In genomic region chr9:129481424-129481823, GRCh38 we compare ENCODE assay signal across 10 cellular contexts.
DNase-seq lines count a peak whose midpoint lies in the region; ATAC-seq and TF ChIP-seq lines count a peak whose summit lies in the region.
"Had no signal": no experiment of that assay in that cellular context is flagged by ENCODE, and none has a peak within 500 bp of the region (broad histone marks: within the 10 kb centered on the region; RNA-seq: fewer than 3 reads in every experiment).

No MANE protein-coding gene starts in this region.

- WGBS in tibial nerve, 2 donors = 57 to 64% methylated on average over 9 of the region's 9 CpGs

- DNase-seq in activated naive CD4-positive, alpha-beta T cell treated with anti-CD3 and anti-CD28 coated beads for 36 hours = no peak
- no peak for DNase-seq in activated naive CD4-positive, alpha-beta T cell treated with Interleukin-2 at 50 U/mL for 16 hours
- DNase-seq in brain microvascular endothelial cell (no peak), naive B cell (no peak), tibial nerve (ENCODE audit: low spot score in 2 of 2) (no peak), GF-D8 (lab: John Stamatoyannopoulos, UW) (no peak), activated gamma-delta T cell treated with Interleukin-2 at 50 U/mL for 16 hours (no peak), occipital lobe (lab: John Stamatoyannopoulos, UW) (no peak)
- DNase-seq: RPMI8226; stimulated activated CD4-positive, alpha-beta T cell treated with anti-CD3 and anti-CD28 coated beads, Interleukin-12 subunit alpha, Interleukin-12 subunit beta, amount 100 ng/mL, for 4 hours had no signal

- H3K27ac ChIP-seq in brain microvascular endothelial cell (peak overlapping the region; percentile 98), tibial nerve (peak overlapping the region; percentile 94 to 100 (median 96))

- peaks cover 28% of the 10 kb centered on the region for H3K4me1 Mint-ChIP-seq in activated naive CD4-positive, alpha-beta T cell treated with anti-CD3 and anti-CD28 coated beads for 36 hours (ENCODE audit: low read depth)
- peaks cover 4 to 16% (median 13%) of the 10 kb centered on the region in 3 donors for H3K4me1 Mint-ChIP-seq in naive B cell

- in situ Hi-C loops in brain microvascular endothelial cell (cut with HindIII; ENCODE audit: low pct_ligation_motif_present, low sequenced_read_pairs) = no loop called here

- H3K36me3 ChIP-seq in brain microvascular endothelial cell (replicated peaks) = no peaks in the 10 kb centered on the region
- H3K36me3 ChIP-seq in tibial nerve = no peaks in the 10 kb centered on the region

- H3K4me3 Mint-ChIP-seq in activated naive CD4-positive, alpha-beta T cell treated with anti-CD3 and anti-CD28 coated beads for 36 hours = peak overlapping the region; percentile 21
- peak overlapping the region; percentile 17 to 89 (median 69) for H3K4me3 Mint-ChIP-seq in naive B cell

- TF ChIP-seq CTCF in brain microvascular endothelial cell (IDR thresholded peaks at IDR 0.05; ENCODE audit: low read depth, low read length, missing control alignments) (no peak), tibial nerve (IDR thresholded peaks at IDR 0.05) (no peak)

- no peaks in the 10 kb centered on the region for H3K9me3 Mint-ChIP-seq in activated naive CD4-positive, alpha-beta T cell treated with anti-CD3 and anti-CD28 coated beads for 36 hours
- no peaks in the 10 kb centered on the region for H3K9me3 Mint-ChIP-seq in naive B cell

- H3K4me1 ChIP-seq in tibial nerve = peaks cover 0 to 93% (median 54%) of the 10 kb centered on the region in 4 donors

- no peaks in the 10 kb centered on the region for H3K36me3 Mint-ChIP-seq in activated naive CD4-positive, alpha-beta T cell treated with anti-CD3 and anti-CD28 coated beads for 36 hours (ENCODE audit: low read depth)
- H3K36me3 Mint-ChIP-seq in naive B cell = peaks cover 0 to 6% of the 10 kb centered on the region in 2 donors

- H3K27ac Mint-ChIP-seq in activated naive CD4-positive, alpha-beta T cell treated with anti-CD3 and anti-CD28 coated beads for 36 hours = no peak overlapping the region
- H3K27ac Mint-ChIP-seq in naive B cell = peak overlapping the region in 2 of 6 donors; percentile 45 to 69

- TF ChIP-seq POLR2A in tibial nerve (IDR thresholded peaks at IDR 0.05) = no peak

- intact Hi-C loops in activated naive CD4-positive, alpha-beta T cell treated with anti-CD3 and anti-CD28 coated beads for 36 hours (cut with micrococcal nuclease) = no loop called here

- H3K27me3 Mint-ChIP-seq in activated naive CD4-positive, alpha-beta T cell treated with anti-CD3 and anti-CD28 coated beads for 36 hours (ENCODE audit: low read depth) = no peaks in the 10 kb centered on the region
- H3K27me3 Mint-ChIP-seq in naive B cell = peaks cover 40 to 48% (median 40%) of the 10 kb centered on the region in 3 donors

- CTCF ChIA-PET in activated naive CD4-positive, alpha-beta T cell treated with anti-CD3 and anti-CD28 coated beads for 36 hours (lab: Charles Lee) = interaction anchor here (0.7 to 1.4 kb wide), 3 partner anchors 15 to 221 kb away, joined by 3 to 5 read pairs (median 3); no protein-coding TSS in a partner anchor

- H3K27me3 ChIP-seq in brain microvascular endothelial cell (replicated peaks) (no peaks in the 10 kb centered on the region), tibial nerve (no peaks in the 10 kb centered on the region)

- no peak for TF ChIP-seq EP300 in tibial nerve (IDR thresholded peaks at IDR 0.05)

- no peak overlapping the region for H3K4me3 ChIP-seq in brain microvascular endothelial cell (ENCODE audit: low read depth, low read length)
- peak overlapping the region in 3 of 4 donors; percentile 57 to 63 (median 61) for H3K4me3 ChIP-seq in tibial nerve

- no peak for ATAC-seq in naive B cell (ENCODE audit: low read depth in 2 of 2)

- no peaks in the 10 kb centered on the region for H3K9me3 ChIP-seq in tibial nerve
